1 cellular context compared by ENCODE assay signal in the genomic region with DNA sequence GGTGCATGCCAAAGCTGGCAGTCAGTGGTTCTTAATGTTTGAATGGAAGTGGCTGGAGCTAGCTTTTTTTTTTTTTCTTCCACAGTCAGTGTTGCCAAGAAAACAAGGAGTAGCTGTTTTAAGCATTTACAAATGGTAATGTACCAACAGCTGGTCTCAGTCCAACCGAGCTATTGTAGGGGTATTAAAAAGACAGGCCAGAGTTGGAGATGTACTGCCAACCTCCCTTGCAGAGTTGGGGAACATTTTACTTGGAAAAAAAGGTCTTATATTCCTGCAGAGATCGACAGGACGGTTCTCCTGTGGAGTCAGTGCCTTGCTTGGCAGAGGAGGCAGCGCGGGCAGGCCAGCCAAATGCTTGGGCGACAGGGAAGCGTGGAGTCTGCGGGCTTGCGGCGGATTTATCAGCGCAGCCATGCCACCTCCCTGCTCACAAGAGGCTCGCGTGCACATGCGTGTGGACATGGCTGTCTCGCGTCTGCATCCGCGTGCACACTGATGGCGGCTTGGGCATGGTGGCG.
TF ChIP-seq lines count a peak whose summit lies in the region.

No MANE protein-coding gene starts in this region.

TF ChIP-seq in HepG2, 621 proteins besides CTCF, POLR2A, EP300 and RAD21 (continued from another document):
- TF ChIP-seq, protein P1, sequence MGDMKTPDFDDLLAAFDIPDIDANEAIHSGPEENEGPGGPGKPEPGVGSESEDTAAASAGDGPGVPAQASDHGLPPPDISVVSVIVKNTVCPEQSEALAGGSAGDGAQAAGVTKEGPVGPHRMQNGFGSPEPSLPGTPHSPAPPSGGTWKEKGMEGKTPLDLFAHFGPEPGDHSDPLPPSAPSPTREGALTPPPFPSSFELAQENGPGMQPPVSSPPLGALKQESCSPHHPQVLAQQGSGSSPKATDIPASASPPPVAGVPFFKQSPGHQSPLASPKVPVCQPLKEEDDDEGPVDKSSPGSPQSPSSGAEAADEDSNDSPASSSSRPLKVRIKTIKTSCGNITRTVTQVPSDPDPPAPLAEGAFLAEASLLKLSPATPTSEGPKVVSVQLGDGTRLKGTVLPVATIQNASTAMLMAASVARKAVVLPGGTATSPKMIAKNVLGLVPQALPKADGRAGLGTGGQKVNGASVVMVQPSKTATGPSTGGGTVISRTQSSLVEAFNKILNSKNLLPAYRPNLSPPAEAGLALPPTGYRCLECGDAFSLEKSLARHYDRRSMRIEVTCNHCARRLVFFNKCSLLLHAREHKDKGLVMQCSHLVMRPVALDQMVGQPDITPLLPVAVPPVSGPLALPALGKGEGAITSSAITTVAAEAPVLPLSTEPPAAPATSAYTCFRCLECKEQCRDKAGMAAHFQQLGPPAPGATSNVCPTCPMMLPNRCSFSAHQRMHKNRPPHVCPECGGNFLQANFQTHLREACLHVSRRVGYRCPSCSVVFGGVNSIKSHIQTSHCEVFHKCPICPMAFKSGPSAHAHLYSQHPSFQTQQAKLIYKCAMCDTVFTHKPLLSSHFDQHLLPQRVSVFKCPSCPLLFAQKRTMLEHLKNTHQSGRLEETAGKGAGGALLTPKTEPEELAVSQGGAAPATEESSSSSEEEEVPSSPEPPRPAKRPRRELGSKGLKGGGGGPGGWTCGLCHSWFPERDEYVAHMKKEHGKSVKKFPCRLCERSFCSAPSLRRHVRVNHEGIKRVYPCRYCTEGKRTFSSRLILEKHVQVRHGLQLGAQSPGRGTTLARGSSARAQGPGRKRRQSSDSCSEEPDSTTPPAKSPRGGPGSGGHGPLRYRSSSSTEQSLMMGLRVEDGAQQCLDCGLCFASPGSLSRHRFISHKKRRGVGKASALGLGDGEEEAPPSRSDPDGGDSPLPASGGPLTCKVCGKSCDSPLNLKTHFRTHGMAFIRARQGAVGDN (CRISPR knock-in tag; IDR thresholded peaks at IDR 0.05), result peak; percentile 23; the same call in 1 of the 2 replicates
- TF ChIP-seq HIC2 (CRISPR knock-in tag; IDR thresholded peaks at IDR 0.05; ENCODE audit: low read depth) (no peak), NCOR1 (IDR thresholded peaks at IDR 0.05; ENCODE audit: borderline replicate concordance, low read length) (no peak), TFDP2 (CRISPR knock-in tag; IDR thresholded peaks at IDR 0.05) (no peak), NR2F1 (CRISPR knock-in tag; IDR thresholded peaks at IDR 0.05) (no peak), MTA1 (CRISPR knock-in tag; IDR thresholded peaks at IDR 0.05; ENCODE audit: borderline replicate concordance) (peak; percentile 41; the same call in 1 of the 2 replicates), ZBTB25 (CRISPR knock-in tag; IDR thresholded peaks at IDR 0.05) (no peak), ZFP36 (IDR thresholded peaks at IDR 0.05; ENCODE audit: borderline replicate concordance, low read depth, low read length, partially characterized antibody) (no peak), ZNF451 (CRISPR knock-in tag; IDR thresholded peaks at IDR 0.05) (no peak), ZBTB38 (CRISPR knock-in tag; IDR thresholded peaks at IDR 0.05) (peak; percentile 87), NR1H2 (CRISPR knock-in tag; IDR thresholded peaks at IDR 0.05; ENCODE audit: borderline replicate concordance, low read depth) (no peak), RAD51 (IDR thresholded peaks at IDR 0.05; ENCODE audit: borderline replicate concordance) (no peak), KLF13 (CRISPR knock-in tag; IDR thresholded peaks at IDR 0.05) (no peak), NKX3-1 (CRISPR knock-in tag; IDR thresholded peaks at IDR 0.05) (no peak)
- TF ChIP-seq, protein P2, sequence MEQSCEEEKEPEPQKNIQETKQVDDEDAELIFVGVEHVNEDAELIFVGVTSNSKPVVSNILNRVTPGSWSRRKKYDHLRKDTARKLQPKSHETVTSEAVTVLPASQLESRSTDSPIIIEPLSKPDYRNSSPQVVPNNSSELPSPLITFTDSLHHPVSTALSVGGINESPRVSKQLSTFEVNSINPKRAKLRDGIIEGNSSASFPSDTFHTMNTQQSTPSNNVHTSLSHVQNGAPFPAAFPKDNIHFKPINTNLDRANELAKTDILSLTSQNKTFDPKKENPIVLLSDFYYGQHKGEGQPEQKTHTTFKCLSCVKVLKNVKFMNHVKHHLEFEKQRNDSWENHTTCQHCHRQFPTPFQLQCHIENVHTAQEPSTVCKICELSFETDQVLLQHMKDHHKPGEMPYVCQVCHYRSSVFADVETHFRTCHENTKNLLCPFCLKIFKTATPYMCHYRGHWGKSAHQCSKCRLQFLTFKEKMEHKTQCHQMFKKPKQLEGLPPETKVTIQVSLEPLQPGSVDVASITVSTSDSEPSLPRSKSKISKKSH (CRISPR knock-in tag; IDR thresholded peaks at IDR 0.05; ENCODE audit: borderline replicate concordance), result no peak
- TF ChIP-seq, protein P3, sequence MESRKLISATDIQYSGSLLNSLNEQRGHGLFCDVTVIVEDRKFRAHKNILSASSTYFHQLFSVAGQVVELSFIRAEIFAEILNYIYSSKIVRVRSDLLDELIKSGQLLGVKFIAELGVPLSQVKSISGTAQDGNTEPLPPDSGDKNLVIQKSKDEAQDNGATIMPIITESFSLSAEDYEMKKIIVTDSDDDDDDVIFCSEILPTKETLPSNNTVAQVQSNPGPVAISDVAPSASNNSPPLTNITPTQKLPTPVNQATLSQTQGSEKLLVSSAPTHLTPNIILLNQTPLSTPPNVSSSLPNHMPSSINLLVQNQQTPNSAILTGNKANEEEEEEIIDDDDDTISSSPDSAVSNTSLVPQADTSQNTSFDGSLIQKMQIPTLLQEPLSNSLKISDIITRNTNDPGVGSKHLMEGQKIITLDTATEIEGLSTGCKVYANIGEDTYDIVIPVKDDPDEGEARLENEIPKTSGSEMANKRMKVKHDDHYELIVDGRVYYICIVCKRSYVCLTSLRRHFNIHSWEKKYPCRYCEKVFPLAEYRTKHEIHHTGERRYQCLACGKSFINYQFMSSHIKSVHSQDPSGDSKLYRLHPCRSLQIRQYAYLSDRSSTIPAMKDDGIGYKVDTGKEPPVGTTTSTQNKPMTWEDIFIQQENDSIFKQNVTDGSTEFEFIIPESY (CRISPR knock-in tag; IDR thresholded peaks at IDR 0.05), result 0 out of 2 replicates have a peak, but pooled peaks have one; percentile 21
- TF ChIP-seq, protein P4, sequence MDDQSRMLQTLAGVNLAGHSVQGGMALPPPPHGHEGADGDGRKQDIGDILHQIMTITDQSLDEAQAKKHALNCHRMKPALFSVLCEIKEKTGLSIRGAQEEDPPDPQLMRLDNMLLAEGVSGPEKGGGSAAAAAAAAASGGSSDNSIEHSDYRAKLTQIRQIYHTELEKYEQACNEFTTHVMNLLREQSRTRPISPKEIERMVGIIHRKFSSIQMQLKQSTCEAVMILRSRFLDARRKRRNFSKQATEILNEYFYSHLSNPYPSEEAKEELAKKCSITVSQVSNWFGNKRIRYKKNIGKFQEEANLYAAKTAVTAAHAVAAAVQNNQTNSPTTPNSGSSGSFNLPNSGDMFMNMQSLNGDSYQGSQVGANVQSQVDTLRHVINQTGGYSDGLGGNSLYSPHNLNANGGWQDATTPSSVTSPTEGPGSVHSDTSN (CRISPR knock-in tag; IDR thresholded peaks at IDR 0.05; ENCODE audit: borderline replicate concordance), result no peak
